In the genomic region with DNA sequence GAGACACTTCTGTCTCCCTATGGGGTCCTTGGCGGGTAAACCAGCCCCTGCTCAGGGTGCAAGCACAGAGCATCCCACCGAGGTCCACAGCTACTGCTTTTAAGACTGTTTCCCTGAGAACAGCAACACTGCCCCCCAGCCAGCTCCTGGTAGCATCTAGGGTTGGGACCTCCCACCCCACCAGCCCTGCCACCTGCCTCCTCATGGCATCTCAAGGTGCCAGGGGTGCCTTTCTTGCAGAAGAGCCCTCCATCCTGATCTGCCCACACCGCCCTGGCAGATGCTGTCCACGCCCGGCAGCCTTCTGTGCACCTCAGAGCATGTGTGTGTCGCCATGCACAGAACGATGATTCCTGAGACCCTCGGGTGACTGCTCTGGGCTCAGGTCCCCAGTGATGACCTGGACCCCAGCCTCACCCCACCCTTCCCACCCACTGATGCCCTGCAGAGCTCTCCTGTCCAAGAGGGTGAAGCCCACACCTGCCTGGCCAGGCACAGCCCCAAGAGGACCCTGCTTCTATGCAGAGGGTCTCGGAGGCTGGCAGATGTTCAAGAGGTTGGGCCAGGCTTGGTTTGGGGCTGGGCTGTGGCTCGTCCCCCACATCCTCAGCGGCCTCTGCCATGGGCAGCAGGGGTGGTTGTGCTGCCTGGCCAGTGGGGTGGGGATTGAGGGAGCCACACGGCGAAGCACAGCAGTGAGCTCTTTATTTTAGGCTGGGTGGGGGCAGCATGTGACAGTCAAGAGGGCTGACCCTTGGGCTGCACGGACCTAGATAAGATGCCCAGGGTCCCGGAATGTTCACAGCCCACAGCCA, we compare ENCODE assay signal across 1 cellular context.
TF ChIP-seq lines count a peak whose summit lies in the region.

No MANE protein-coding gene starts in this region.

TF ChIP-seq in A549, 52 proteins besides CTCF, POLR2A, EP300 and RAD21:
- TF ChIP-seq SREBF2 (IDR thresholded peaks at IDR 0.05) (no peak), NFE2L2 (conservative IDR thresholded peaks at IDR 0.05; ENCODE audit: low read length) (no peak), RFX5 (IDR thresholded peaks at IDR 0.05) (no peak), CBX2 (IDR thresholded peaks at IDR 0.05; ENCODE audit: borderline replicate concordance, low read depth) (no peak), ATOH8 (CRISPR knock-in tag; IDR thresholded peaks at IDR 0.05; ENCODE audit: low read depth) (no peak), MAFK (IDR thresholded peaks at IDR 0.05; ENCODE audit: partially characterized antibody) (no peak), ZSCAN20 (CRISPR knock-in tag; IDR thresholded peaks at IDR 0.05) (no peak)
